In genomic region chr18:55343396-55344073, GRCh38 we compare ENCODE assay signal across 8 cellular contexts.
A peak's percentile ranks its signal among the peaks of the same experiment; 100 is the strongest.
DNase-seq lines count a peak whose midpoint lies in the region; ATAC-seq and TF ChIP-seq lines count a peak whose summit lies in the region.

No MANE protein-coding gene starts in this region.

- peak; percentile 44 for ATAC-seq in Right ventricle myocardium inferior
- ATAC-seq in HG03432 (IDR thresholded peaks at IDR 0.05; ENCODE audit: unreplicated experiment) = peak; percentile 80
- ATAC-seq in GM21526 (IDR thresholded peaks at IDR 0.05; ENCODE audit: low FRiP score, unreplicated experiment) = no peak

- no peak overlapping the region for H3K27ac ChIP-seq in right atrium auricular region

- H3K4me3 ChIP-seq in right atrium auricular region = no peak overlapping the region

- no peaks in the 10 kb centered on the region for H3K36me3 ChIP-seq in right atrium auricular region

- H3K9me3 ChIP-seq in right atrium auricular region = no peaks in the 10 kb centered on the region

- no peaks in the 10 kb centered on the region for H3K27me3 ChIP-seq in right atrium auricular region

- peak in 1 of 2 donors; percentile 73 for TF ChIP-seq CTCF in right atrium auricular region (IDR thresholded peaks at IDR 0.05)

- intact Hi-C loops in Right ventricle myocardium inferior (cut with DNase I) = loop anchor here (2.0 to 5.0 kb wide), 3 partner anchors 59 to 1234 kb away; no protein-coding TSS in a partner anchor

- peaks cover 0 to 23% of the 10 kb centered on the region in 2 donors for H3K4me1 ChIP-seq in right atrium auricular region

- DNase-seq in Right ventricle myocardium inferior (ENCODE audit: missing footprints) (no peak), right atrium auricular region (ENCODE audit: low spot score) (no peak), SW480 (ENCODE audit: low spot score) (peak; percentile 1), iris pigment epithelial cell (ENCODE audit: low read depth) (peak; percentile 52), SHP77 treated with DMSO at 0.1 percent for 48 hours (lab: John Stamatoyannopoulos, UW) (no peak), iPS-NIHi7 (ENCODE audit: extremely low spot score) (no peak)

Comparison
In these comparisons a context has a peak if more than half of its experiments do, and no peak if none do; other contexts are left out.
1. DNase-seq: peak in SW480 (single experiment) and iris pigment epithelial cell (single experiment); none in Right ventricle myocardium inferior (single experiment), right atrium auricular region (single experiment), SHP77 treated with DMSO at 0.1 percent for 48 hours (single experiment) and iPS-NIHi7 (single experiment).